ENCODE assay signal across 8 cellular contexts in genomic region chr2:70086278-70086837, GRCh38. TPM values are rescaled to one million over a fixed set of nuclear protein-coding genes. Genes with fewer than 3 reads are reported as not detected.
A peak's percentile ranks its signal among the peaks of the same experiment; 100 is the strongest.
DNase-seq lines count a peak whose midpoint lies in the region; ATAC-seq and TF ChIP-seq lines count a peak whose summit lies in the region.

No MANE protein-coding gene starts in this region.

- in situ Hi-C loops in GM18951 (cut with MboI; ENCODE audit: low sequenced_read_pairs, unreplicated experiment): no loop called here

- 0 to 1% methylated on average over 27 to 39 of the region's 40 CpGs for WGBS in lower leg skin, 2 donors

- peak overlapping the region; percentile 100 for H3K27ac ChIP-seq in dorsolateral prefrontal cortex

- TF ChIP-seq POLR2A in GM18951 (IDR thresholded peaks at IDR 0.05; ENCODE audit: extremely low read depth, insufficient read depth, insufficient read length): peak; percentile 64
- TF ChIP-seq POLR2A in lower leg skin (IDR thresholded peaks at IDR 0.05): no peak

- peak; percentile 32 for ATAC-seq in HG03196 (IDR thresholded peaks at IDR 0.05; ENCODE audit: unreplicated experiment)

- peak; percentile 61 for DNase-seq in AG09319 (ENCODE audit: extremely low read depth, low read depth)
- peak; percentile 90 for DNase-seq in NCI-H510A treated with DMSO at 0.1 percent for 48 hours (lab: John Stamatoyannopoulos, UW)
- DNase-seq in activated CD4-positive, alpha-beta T cell treated with anti-CD3 and anti-CD28 coated beads, Interleukin-2, amount 50 U/mL, for 4 hours: peak; percentile 65 to 69
- peak; percentile 63 to 86 (median 76) for DNase-seq in dorsolateral prefrontal cortex
- peak; percentile 73 to 94 for DNase-seq in lower leg skin (ENCODE audit: low spot score in 2 of 2)
- DNase-seq in stimulated activated CD4-positive, alpha-beta T cell treated with anti-CD3 and anti-CD28 coated beads, Interleukin-4, amount 100 ng/mL, for 24 hours: peak; percentile 76

- H3K4me3 ChIP-seq in dorsolateral prefrontal cortex (peak overlapping the region; percentile 61 to 99 (median 92)), lower leg skin (ENCODE audit: low read depth, poor library complexity, severe bottlenecking) (peak overlapping the region; percentile 57)

- no peaks in the 10 kb centered on the region for H3K27me3 ChIP-seq in dorsolateral prefrontal cortex

- intact Hi-C loops in dorsolateral prefrontal cortex (cut with DNase I): loop anchor here (1.0 to 5.0 kb wide), 5 partner anchors 36 to 216 kb away; partner anchors contain the start of genes C2orf42 (in 1 of the 2), FAM136A (in 1 of the 2) and MXD1 (in 1 of the 2)
- intact Hi-C loops in lower leg skin (cut with DNase I; ENCODE audit: low total_unique reads): loop anchor here (1.0 kb wide), 1 partner anchor 50 kb away; no protein-coding TSS in a partner anchor

- TF ChIP-seq CTCF in AG09319 (IDR thresholded peaks at IDR 0.05; ENCODE audit: low read depth, low read length): no peak
- TF ChIP-seq CTCF in dorsolateral prefrontal cortex (IDR thresholded peaks at IDR 0.05 in 54 of 56, conservative IDR thresholded peaks at IDR 0.05 in 2 of 56; ENCODE audit: low read depth in 1 of 56, partially characterized antibody in 56 of 56): peak in 8 of 56 donors; percentile 3 to 21 (median 10)
- TF ChIP-seq CTCF in lower leg skin (IDR thresholded peaks at IDR 0.05): no peak

RNA-seq across cellular contexts. Expression of gene PCBP1, which starts 0.9 kb away (rescaled TPM):
- total RNA-seq in dorsolateral prefrontal cortex: 100 to 1,000 TPM; 118 to 237 (median 174) TPM
- total RNA-seq in lower leg skin: 100 to 1,000 TPM; 148 to 247 (median 186) TPM

Comparison
In these comparisons a context has a peak if more than half of its experiments do, and no peak if none do; other contexts are left out.
1. Peak in every context shown above with its lines: DNase-seq, ATAC-seq, H3K4me3 ChIP-seq and H3K27ac ChIP-seq.